Comparison of ENCODE assay signal across 29 cellular contexts in genomic region chrX:12679522-12679921, GRCh38.
"Had no signal": no experiment of that assay in that cellular context is flagged by ENCODE, and none has a peak within 500 bp of the region (broad histone marks: within the 10 kb centered on the region; RNA-seq: fewer than 3 reads in every experiment).

No MANE protein-coding gene starts in this region.

- H3K27me3 ChIP-seq: stomach, suprapubic skin, testis, thyroid gland, tibial artery, tibial nerve, transverse colon, upper lobe of left lung, upper lobe of right lung, uterus, vagina had no signal

- H3K9me3 Mint-ChIP-seq: stimulated activated effector memory CD8-positive, alpha-beta T cell treated with anti-CD3 and anti-CD28 coated beads, Interleukin-12 subunit alpha, Interleukin-12 subunit beta, amount 100 ng/mL, for 72 hours; stimulated activated memory B cell treated with anti-CD40 and anti-IgM and Interleukin-4, amounts not matched to agents 10 μg/mL and 1 μg/mL and 100 μg/mL, for 72 hours; stimulated activated naive B cell treated with anti-CD40 and anti-IgM and Interleukin-4, amounts not matched to agents 10 μg/mL and 1 μg/mL and 100 μg/mL, for 72 hours; stimulated activated naive CD8-positive, alpha-beta T cell treated with anti-CD3 and anti-CD28 coated beads, Interleukin-15, amount 100 ng/mL, for 72 hours; stimulated activated naive CD8-positive, alpha-beta T cell treated with anti-CD3 and anti-CD28 coated beads, Interleukin-15, Interleukin-2, amounts not matched to agents 100 ng/mL and 50 ng/mL, for 24 hours; type B pancreatic cell had no signal

- H3K4me1 Mint-ChIP-seq: stimulated activated effector memory CD8-positive, alpha-beta T cell treated with anti-CD3 and anti-CD28 coated beads, Interleukin-12 subunit alpha, Interleukin-12 subunit beta, amount 100 ng/mL, for 72 hours; stimulated activated memory B cell treated with anti-CD40 and anti-IgM and Interleukin-4, amounts not matched to agents 10 μg/mL and 1 μg/mL and 100 μg/mL, for 72 hours; stimulated activated naive B cell treated with anti-CD40 and anti-IgM and Interleukin-4, amounts not matched to agents 10 μg/mL and 1 μg/mL and 100 μg/mL, for 72 hours; stimulated activated naive CD8-positive, alpha-beta T cell treated with anti-CD3 and anti-CD28 coated beads, Interleukin-15, amount 100 ng/mL, for 72 hours had no signal

- ATAC-seq: stimulated activated effector memory CD8-positive, alpha-beta T cell treated with anti-CD3 and anti-CD28 coated beads, Interleukin-12 subunit alpha, Interleukin-12 subunit beta, amount 100 ng/mL, for 72 hours; stimulated activated memory B cell treated with anti-CD40 and anti-IgM and Interleukin-4, amounts not matched to agents 10 μg/mL and 1 μg/mL and 100 μg/mL, for 72 hours; stimulated activated naive B cell treated with anti-CD40 and anti-IgM and Interleukin-4, amounts not matched to agents 10 μg/mL and 1 μg/mL and 100 μg/mL, for 72 hours; stimulated activated naive CD8-positive, alpha-beta T cell treated with anti-CD3 and anti-CD28 coated beads, Interleukin-15, amount 100 ng/mL, for 72 hours; stimulated activated naive CD8-positive, alpha-beta T cell treated with anti-CD3 and anti-CD28 coated beads, Interleukin-15, Interleukin-2, amounts not matched to agents 100 U/mL and 50 U/mL, for 24 hours; upper lobe of right lung had no signal

- H3K36me3 Mint-ChIP-seq: stimulated activated effector memory CD8-positive, alpha-beta T cell treated with anti-CD3 and anti-CD28 coated beads, Interleukin-12 subunit alpha, Interleukin-12 subunit beta, amount 100 ng/mL, for 72 hours; stimulated activated memory B cell treated with anti-CD40 and anti-IgM and Interleukin-4, amounts not matched to agents 10 μg/mL and 1 μg/mL and 100 μg/mL, for 72 hours; stimulated activated naive B cell treated with anti-CD40 and anti-IgM and Interleukin-4, amounts not matched to agents 10 μg/mL and 1 μg/mL and 100 μg/mL, for 72 hours; type B pancreatic cell had no signal

- H3K4me1 ChIP-seq: stomach, suprapubic skin, testis, thyroid gland, tibial artery, tibial nerve, transverse colon, upper lobe of left lung, upper lobe of right lung, uterus, vagina had no signal

- FAIRE-seq: urothelium cell line had no signal

- H3K4me3 Mint-ChIP-seq: stimulated activated effector memory CD8-positive, alpha-beta T cell treated with anti-CD3 and anti-CD28 coated beads, Interleukin-12 subunit alpha, Interleukin-12 subunit beta, amount 100 ng/mL, for 72 hours; stimulated activated memory B cell treated with anti-CD40 and anti-IgM and Interleukin-4, amounts not matched to agents 10 μg/mL and 1 μg/mL and 100 μg/mL, for 72 hours; stimulated activated naive B cell treated with anti-CD40 and anti-IgM and Interleukin-4, amounts not matched to agents 10 μg/mL and 1 μg/mL and 100 μg/mL, for 72 hours; stimulated activated naive CD8-positive, alpha-beta T cell treated with anti-CD3 and anti-CD28 coated beads, Interleukin-15, amount 100 ng/mL, for 72 hours; stimulated activated naive CD8-positive, alpha-beta T cell treated with anti-CD3 and anti-CD28 coated beads, Interleukin-15, Interleukin-2, amounts not matched to agents 100 ng/mL and 50 ng/mL, for 24 hours; type B pancreatic cell had no signal

- H3K27ac Mint-ChIP-seq: stimulated activated effector memory CD8-positive, alpha-beta T cell treated with anti-CD3 and anti-CD28 coated beads, Interleukin-12 subunit alpha, Interleukin-12 subunit beta, amount 100 ng/mL, for 72 hours; stimulated activated memory B cell treated with anti-CD40 and anti-IgM and Interleukin-4, amounts not matched to agents 10 μg/mL and 1 μg/mL and 100 μg/mL, for 72 hours; stimulated activated naive B cell treated with anti-CD40 and anti-IgM and Interleukin-4, amounts not matched to agents 10 μg/mL and 1 μg/mL and 100 μg/mL, for 72 hours; stimulated activated naive CD8-positive, alpha-beta T cell treated with anti-CD3 and anti-CD28 coated beads, Interleukin-15, amount 100 ng/mL, for 72 hours; stimulated activated naive CD8-positive, alpha-beta T cell treated with anti-CD3 and anti-CD28 coated beads, Interleukin-15, Interleukin-2, amounts not matched to agents 100 ng/mL and 50 ng/mL, for 24 hours; type B pancreatic cell had no signal

- H3K27me3 Mint-ChIP-seq: stimulated activated memory B cell treated with anti-CD40 and anti-IgM and Interleukin-4, amounts not matched to agents 10 μg/mL and 1 μg/mL and 100 μg/mL, for 72 hours; stimulated activated naive CD8-positive, alpha-beta T cell treated with anti-CD3 and anti-CD28 coated beads, Interleukin-15, amount 100 ng/mL, for 72 hours; type B pancreatic cell had no signal

- H3K9me3 ChIP-seq: suprapubic skin, testis, thoracic aorta, thyroid gland, tibial artery, tibial nerve, transverse colon, upper lobe of left lung, upper lobe of right lung, uterus, vagina had no signal

- DNase-seq: stimulated activated CD4-positive, alpha-beta T cell treated with anti-CD3 and anti-CD28 coated beads, Interleukin-2, amount 100 ng/mL, for 48 hours; stimulated activated CD4-positive, alpha-beta T cell treated with anti-CD3 and anti-CD28 coated beads, Interleukin-4, amount 100 ng/mL, for 1 hour; stimulated activated CD4-positive, alpha-beta T cell treated with anti-CD3 and anti-CD28 coated beads, Interleukin-4, amount 100 ng/mL, for 24 hours; stimulated activated CD4-positive, alpha-beta T cell treated with anti-CD3 and anti-CD28 coated beads, Interleukin-4, amount 100 ng/mL, for 4 hours; stimulated activated CD8-positive, alpha-beta memory T cell treated with anti-CD3 and anti-CD28 coated beads, Interleukin-4, amount 100 ng/mL, for 48 hours; stimulated activated naive B cell treated with anti-CD40 and anti-IgM and Interleukin-4, amounts not matched to agents 10 μg/mL and 1 μg/mL and 100 μg/mL, for 72 hours; stimulated activated naive CD4-positive, alpha-beta T cell; stimulated activated naive CD4-positive, alpha-beta T cell treated with Interleukin-2 at 50 U/mL for 16 hours; stimulated activated naive CD8-positive, alpha-beta T cell treated with anti-CD3 and anti-CD28 coated beads, Interleukin-15, amount 100 ng/mL, for 72 hours; stimulated activated naive CD8-positive, alpha-beta T cell treated with anti-CD3 and anti-CD28 coated beads, Interleukin-15, Interleukin-2, amounts not matched to agents 100 U/mL and 50 U/mL, for 24 hours; stomach; substantia nigra; testis; thyroid gland; tibial artery; transverse colon; trophoblast cell; upper lobe of left lung; upper lobe of right lung; uterus had no signal

- H3K27ac ChIP-seq: stomach, suprapubic skin, testis, thoracic aorta, thyroid gland, tibial artery, tibial nerve, transverse colon, upper lobe of left lung, upper lobe of right lung, uterus, vagina had no signal

- H3K36me3 ChIP-seq: stomach, suprapubic skin, thoracic aorta, thyroid gland, tibial artery, tibial nerve, transverse colon, upper lobe of left lung, upper lobe of right lung, uterus, vagina had no signal

- H3K4me3 ChIP-seq: stomach, suprapubic skin, testis, thoracic aorta, thyroid gland, tibial artery, tibial nerve, transverse colon, upper lobe of left lung, upper lobe of right lung, uterus, vagina had no signal
